In the genomic region with DNA sequence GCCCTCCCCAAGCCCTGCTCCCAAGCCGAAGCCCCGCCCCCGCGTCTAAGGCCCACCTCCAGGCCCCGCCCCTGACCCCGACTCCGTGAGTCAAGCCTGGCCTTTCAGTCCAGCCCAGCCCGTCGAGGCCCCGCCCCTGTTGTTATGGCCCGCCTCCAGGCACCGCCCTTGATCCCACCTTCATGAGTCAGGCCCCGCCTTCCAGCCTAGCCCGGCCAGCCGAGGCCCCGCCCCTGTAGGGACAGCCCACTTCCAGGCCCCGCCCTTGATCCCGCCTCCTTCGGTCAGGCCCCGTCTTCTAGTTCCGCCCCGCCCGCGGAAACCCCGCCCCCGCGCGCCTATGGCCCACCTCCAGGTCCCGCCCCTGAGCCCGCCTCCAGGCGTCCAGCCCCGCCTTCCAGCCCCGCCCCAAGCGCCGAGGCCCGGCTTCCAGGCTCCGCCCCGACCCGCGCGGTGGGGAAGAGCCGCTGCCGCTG, we compare ENCODE assay signal across 1 cellular context.
TF ChIP-seq lines count a peak whose summit lies in the region.

No MANE protein-coding gene starts in this region.

TF ChIP-seq in GM12878, 131 proteins besides CTCF, POLR2A, EP300 and RAD21 (continued from another document):
- TF ChIP-seq EGR1 (IDR thresholded peaks at IDR 0.05; ENCODE audit: borderline replicate concordance in 1 of 2, low read depth in 2 of 2, low read length in 2 of 2) (peak in 1 of 2 experiments; percentile 40; a peak in 1 of 3 replicates), SP1 (IDR thresholded peaks at IDR 0.05; ENCODE audit: low read depth, low read length) (peak; percentile 61), CHD2 (IDR thresholded peaks at IDR 0.05; ENCODE audit: borderline replicate concordance, low read depth, low read length) (0 out of 2 replicates have a peak, but pooled peaks have one; percentile 15), KAT2A (conservative IDR thresholded peaks at IDR 0.05; ENCODE audit: control insufficient read depth, low read depth, low read length) (no peak), NRF1 (conservative IDR thresholded peaks at IDR 0.05; ENCODE audit: low read depth, low read length) (no peak), ZNF217 (IDR thresholded peaks at IDR 0.05) (no peak), EZH2 (IDR thresholded peaks at IDR 0.05; ENCODE audit: borderline replicate concordance, control insufficient read depth, low read depth, low read length) (no peak), HDGF (IDR thresholded peaks at IDR 0.05) (peak; percentile 99), NR2F1 (conservative IDR thresholded peaks at IDR 0.05) (no peak), SRF (IDR thresholded peaks at IDR 0.05; ENCODE audit: low read depth in 2 of 2, low read length in 2 of 2) (0 out of 4 replicates have a peak, but pooled peaks of 1 of the 2 experiments have one; percentile 1), FOXM1 (IDR thresholded peaks at IDR 0.05; ENCODE audit: low read depth, low read length) (no peak), HDAC6 (IDR thresholded peaks at IDR 0.05; ENCODE audit: unreplicated experiment) (no peak)
- TF ChIP-seq, protein P1, sequence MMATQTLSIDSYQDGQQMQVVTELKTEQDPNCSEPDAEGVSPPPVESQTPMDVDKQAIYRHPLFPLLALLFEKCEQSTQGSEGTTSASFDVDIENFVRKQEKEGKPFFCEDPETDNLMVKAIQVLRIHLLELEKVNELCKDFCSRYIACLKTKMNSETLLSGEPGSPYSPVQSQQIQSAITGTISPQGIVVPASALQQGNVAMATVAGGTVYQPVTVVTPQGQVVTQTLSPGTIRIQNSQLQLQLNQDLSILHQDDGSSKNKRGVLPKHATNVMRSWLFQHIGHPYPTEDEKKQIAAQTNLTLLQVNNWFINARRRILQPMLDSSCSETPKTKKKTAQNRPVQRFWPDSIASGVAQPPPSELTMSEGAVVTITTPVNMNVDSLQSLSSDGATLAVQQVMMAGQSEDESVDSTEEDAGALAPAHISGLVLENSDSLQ (IDR thresholded peaks at IDR 0.05), result no peak
